In the genomic region with DNA sequence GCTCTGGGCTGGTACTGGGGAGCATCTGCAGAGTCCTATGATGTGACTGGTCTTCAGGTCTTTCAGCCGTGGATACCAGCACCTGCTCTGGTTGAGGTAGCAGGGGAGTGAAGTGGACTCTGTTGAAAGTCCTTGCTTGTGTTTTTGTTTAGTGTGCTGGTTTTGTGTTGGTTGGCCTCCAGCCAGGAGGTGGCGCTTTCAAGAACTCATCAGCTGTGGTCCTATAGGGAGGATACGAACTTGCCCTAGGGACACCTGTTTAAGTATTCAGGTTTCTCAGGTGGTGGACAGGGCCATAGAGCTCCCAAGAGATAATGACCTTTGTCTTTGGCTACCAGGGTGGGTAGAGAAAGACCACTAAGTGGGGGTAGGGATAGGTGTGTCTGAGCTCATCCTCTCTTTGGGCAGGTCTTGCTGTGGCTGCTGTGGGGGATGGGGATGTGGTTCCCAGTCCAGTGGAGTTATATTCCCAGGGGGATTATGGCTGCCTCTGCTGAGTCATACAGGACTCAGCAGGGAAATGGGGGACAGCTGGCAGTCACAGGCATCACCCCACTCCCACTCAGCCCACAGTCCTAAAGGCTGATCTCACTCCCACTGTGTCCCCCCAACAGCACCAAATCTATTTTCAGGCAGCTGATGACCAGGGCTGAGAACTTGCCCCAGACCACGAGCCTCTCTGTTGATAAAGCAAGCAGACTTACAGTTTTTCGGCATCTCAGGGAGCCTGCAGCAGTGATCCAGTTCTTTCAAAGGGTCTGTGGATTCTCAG, we compare ENCODE assay signal across 28 cellular contexts. TPM values are rescaled to one million over a fixed set of nuclear protein-coding genes. Genes with fewer than 3 reads are reported as not detected.
DNase-seq lines count a peak whose midpoint lies in the region; ATAC-seq, FAIRE-seq and TF ChIP-seq lines count a peak whose summit lies in the region.
"Had no signal": no experiment of that assay in that cellular context is flagged by ENCODE, and none has a peak within 500 bp of the region (broad histone marks: within the 10 kb centered on the region; RNA-seq: fewer than 3 reads in every experiment).

No MANE protein-coding gene starts in this region.

- no peaks in the 10 kb centered on the region for H3K36me3 ChIP-seq in BE2C
- no peaks in the 10 kb centered on the region for H3K36me3 ChIP-seq in GM12878 (ENCODE audit: control insufficient read depth in 2 of 2, insufficient read depth in 2 of 2, low read length in 1 of 2)
- H3K36me3 ChIP-seq: heart right ventricle, tibial nerve had no signal

- H3K4me1 ChIP-seq in BE2C (no peaks in the 10 kb centered on the region), GM12878 (ENCODE audit: control insufficient read depth, insufficient read depth, low read length) (no peaks in the 10 kb centered on the region)
- H3K4me1 ChIP-seq: tibial nerve had no signal

- H3K27ac ChIP-seq in GM12878 (ENCODE audit: control insufficient read depth, insufficient read depth), result no peak overlapping the region
- H3K27ac ChIP-seq: heart right ventricle, tibial nerve had no signal

- peaks cover 24% of the 10 kb centered on the region for H3K27me3 Mint-ChIP-seq in activated CD4-positive, alpha-beta memory T cell treated with anti-CD3 and anti-CD28 coated beads for 36 hours

- TF ChIP-seq EP300 in GM12878 (IDR thresholded peaks at IDR 0.05; ENCODE audit: borderline replicate concordance in 1 of 2, control insufficient read depth in 1 of 2, low read depth in 2 of 2, low read length in 2 of 2), result no peak

- CTCF ChIA-PET in GM12878 (lab: Yijun Ruan, JAX), result interaction anchor here (0.6 to 10.2 kb wide), 15 partner anchors 8 to 689 kb away, joined by 3 to 98 read pairs (median 4); no protein-coding TSS in a partner anchor
- CTCF ChIA-PET in activated CD4-positive, alpha-beta memory T cell treated with anti-CD3 and anti-CD28 coated beads for 36 hours (lab: Charles Lee), result interaction anchor here (0.9 to 4.6 kb wide), 3 partner anchors 8 to 220 kb away, joined by 3 to 23 read pairs (median 3); no protein-coding TSS in a partner anchor

- H3K9me3 Mint-ChIP-seq in activated CD4-positive, alpha-beta memory T cell treated with anti-CD3 and anti-CD28 coated beads for 36 hours, result no peaks in the 10 kb centered on the region
- H3K9me3 Mint-ChIP-seq: activated CD4-positive, alpha-beta memory T cell treated with anti-CD3 and anti-CD28 coated beads, Interleukin-2, amount 10 ng/mL, durations not matched to agents 7 days and 5 days; activated T-cell treated with anti-CD3 and anti-CD28 coated beads, Interleukin-2, amount 50 U/mL, for 4 hours; immature natural killer cell had no signal

- SMC1A ChIA-PET in GM12878 (lab: Charles Lee; ENCODE audit: uncharacterized antibody, unreplicated experiment), result interaction anchor here (1.1 to 2.1 kb wide), 2 partner anchors 9 to 10 kb away, joined by 3 to 4 read pairs; no protein-coding TSS in a partner anchor

- in situ Hi-C loops in GM12878 (cut with MboI), result no loop called here

- H3K9me3 ChIP-seq in BE2C (no peaks in the 10 kb centered on the region), GM12878 (replicated peaks; ENCODE audit: control insufficient read depth, insufficient read depth, low read length) (no peaks in the 10 kb centered on the region)
- H3K9me3 ChIP-seq: heart right ventricle, tibial nerve had no signal

- TF ChIP-seq CTCF in BE2C (IDR thresholded peaks at IDR 0.05; ENCODE audit: low read depth, low read length) (peak; percentile 23; the same call in 1 of the 2 replicates), GM12872 (IDR thresholded peaks at IDR 0.05; ENCODE audit: insufficient read depth, low read depth, low read length) (peak; percentile 29; the same call in 1 of the 3 replicates), GM12878 (IDR thresholded peaks at IDR 0.05 in 2 of 3, conservative IDR thresholded peaks at IDR 0.05 in 1 of 3; ENCODE audit: control insufficient read depth in 2 of 3, extremely low read depth in 1 of 3, insufficient read depth in 1 of 3, low read depth in 3 of 3, low read length in 3 of 3) (peak in 2 of 3 experiments; percentile 20 to 27; a peak in 1 of 6 replicates)

- H3K27ac Mint-ChIP-seq in activated CD4-positive, alpha-beta memory T cell treated with anti-CD3 and anti-CD28 coated beads for 36 hours, result no peak overlapping the region
- H3K27ac Mint-ChIP-seq: activated CD4-positive, alpha-beta memory T cell treated with anti-CD3 and anti-CD28 coated beads, Interleukin-2, amount 10 ng/mL, durations not matched to agents 7 days and 5 days; immature natural killer cell; nephron progenitor cell had no signal

- POLR2A ChIA-PET in GM12878 (lab: Charles Lee), result no interaction called here
- POLR2A ChIA-PET in activated CD4-positive, alpha-beta memory T cell treated with anti-CD3 and anti-CD28 coated beads for 36 hours (lab: Charles Lee), result no interaction called here

- WGBS in GM12878 (ENCODE audit: insufficient coverage, insufficient replicate concordance, low lambda C conversion rate, missing lambda C conversion rate), result 39% methylated on average over 5 of the region's 5 CpGs

- no peak overlapping the region for H3K9ac ChIP-seq in GM12878 (ENCODE audit: control insufficient read depth, insufficient read depth, low read length)

- BruUV-seq in GM12878 (replicated peaks; lab: Mats Ljungman, UMichigan), result no TSS peak

- DNase-seq in BE2C (peak; percentile 25), NAMALWA (ENCODE audit: low spot score) (peak; percentile 38), GM12878 (ENCODE audit: low read depth, low spot score) (no peak), SKM-1 (lab: John Stamatoyannopoulos, UW; ENCODE audit: unreplicated experiment) (no peak), globus pallidus (ENCODE audit: low spot score) (no peak), NCI-H2227 treated with DMSO at 0.1 percent for 48 hours (lab: John Stamatoyannopoulos, UW) (no peak)
- no peak for DNase-seq in activated CD4-positive, alpha-beta memory T cell treated with anti-CD3 and anti-CD28 coated beads for 36 hours
- DNase-seq: activated CD4-positive, alpha-beta memory T cell treated with anti-CD3 and anti-CD28 coated beads, Interleukin-2, amount 10 ng/mL, durations not matched to agents 7 days and 5 days; activated naive CD4-positive, alpha-beta T cell treated with anti-CD3 and anti-CD28 coated beads, Interleukin-2, amount 50 U/mL, for 16 hours; activated T-cell treated with anti-CD3 and anti-CD28 coated beads, Interleukin-2, amount 50 U/mL, for 4 hours; anterior cingulate cortex; caudate nucleus; dermis blood vessel endothelial cell; DMS79 treated with DMSO at 0.1 percent for 48 hours; heart right ventricle; immature natural killer cell; left ventricle myocardium superior; NCI-H1436 treated with DMSO at 0.1 percent for 48 hours; NCI-H2171 treated with DMSO at 0.1 percent for 48 hours; NCI-H526 treated with DMSO at 0.1 percent for 48 hours; nephron progenitor cell; Right ventricle myocardium superior; stimulated activated CD4-positive, alpha-beta T cell treated with anti-CD3 and anti-CD28 coated beads, Interleukin-2, amount 100 ng/mL, for 24 hours; stimulated activated naive CD8-positive, alpha-beta T cell treated with anti-CD3 and anti-CD28 coated beads, Interleukin-15, Interleukin-2, amounts not matched to agents 100 U/mL and 50 U/mL, for 24 hours had no signal

- no peak for TF ChIP-seq POLR2A in GM12878 (IDR thresholded peaks at IDR 0.05; ENCODE audit: low read depth, low read length)

- TF ChIP-seq RAD21 in GM12878 (IDR thresholded peaks at IDR 0.05; ENCODE audit: insufficient read depth, low read depth, low read length), result no peak

- no peaks in the 10 kb centered on the region for H3K36me3 Mint-ChIP-seq in activated CD4-positive, alpha-beta memory T cell treated with anti-CD3 and anti-CD28 coated beads for 36 hours
- H3K36me3 Mint-ChIP-seq: immature natural killer cell had no signal

- FAIRE-seq in GM12878 (lab: Jason Lieb, UNC), result no peak
- FAIRE-seq: endothelial cell of umbilical vein had no signal

- H3K4me3 Mint-ChIP-seq in activated CD4-positive, alpha-beta memory T cell treated with anti-CD3 and anti-CD28 coated beads for 36 hours, result no peak overlapping the region
- H3K4me3 Mint-ChIP-seq: activated CD4-positive, alpha-beta memory T cell treated with anti-CD3 and anti-CD28 coated beads, Interleukin-2, amount 10 ng/mL, durations not matched to agents 7 days and 5 days; activated T-cell treated with anti-CD3 and anti-CD28 coated beads, Interleukin-2, amount 50 U/mL, for 4 hours; immature natural killer cell; nephron progenitor cell had no signal

- peak; percentile 30; the same call in 2 of the 3 replicates for ATAC-seq in GM12878
- ATAC-seq: activated T-cell treated with anti-CD3 and anti-CD28 coated beads, Interleukin-2, amount 50 U/mL, for 4 hours; heart right ventricle; left ventricle myocardium superior; stimulated activated naive CD8-positive, alpha-beta T cell treated with anti-CD3 and anti-CD28 coated beads, Interleukin-15, Interleukin-2, amounts not matched to agents 100 U/mL and 50 U/mL, for 24 hours had no signal

- H3K27me3 ChIP-seq in BE2C (no peaks in the 10 kb centered on the region), GM12878 (replicated peaks in 1 of 2; ENCODE audit: control insufficient read depth in 2 of 2, insufficient read depth in 2 of 2, low read length in 1 of 2) (no peaks in the 10 kb centered on the region)
- H3K27me3 ChIP-seq: tibial nerve had no signal

- RAD21 ChIA-PET in GM12878 (lab: Charles Lee; ENCODE audit: unreplicated experiment), result interaction anchor here (0.7 to 1.2 kb wide), 2 partner anchors 221 to 271 kb away, joined by 3 read pairs; no protein-coding TSS in a partner anchor

- H3K4me3 ChIP-seq in BE2C (ENCODE audit: low read depth, low read length) (no peak overlapping the region), GM12878 (no peak overlapping the region)
- H3K4me3 ChIP-seq: heart right ventricle, tibial nerve had no signal

- no peaks in the 10 kb centered on the region for H4K20me1 ChIP-seq in GM12878 (ENCODE audit: control insufficient read depth, insufficient read depth)

- H3K4me2 ChIP-seq in GM12878 (ENCODE audit: control insufficient read depth, insufficient read depth), result no peak overlapping the region

- no peak overlapping the region for H2AFZ ChIP-seq in GM12878 (ENCODE audit: control insufficient read depth, low read depth, low read length)

- H3K79me2 ChIP-seq in GM12878 (ENCODE audit: control insufficient read depth, insufficient read depth, low read length), result no peaks in the 10 kb centered on the region

- H3K4me1 Mint-ChIP-seq in activated CD4-positive, alpha-beta memory T cell treated with anti-CD3 and anti-CD28 coated beads for 36 hours (ENCODE audit: low read depth), result no peaks in the 10 kb centered on the region
- H3K4me1 Mint-ChIP-seq: activated CD4-positive, alpha-beta memory T cell treated with anti-CD3 and anti-CD28 coated beads, Interleukin-2, amount 10 ng/mL, durations not matched to agents 7 days and 5 days; immature natural killer cell; nephron progenitor cell had no signal

- intact Hi-C loops in GM12878 (cut with micrococcal nuclease; ENCODE audit: unreplicated experiment), result no loop called here
- intact Hi-C loops in activated CD4-positive, alpha-beta memory T cell treated with anti-CD3 and anti-CD28 coated beads for 36 hours (cut with micrococcal nuclease), result no loop called here

RNA-seq across cellular contexts. Expression of a gene that starts 24.1 kb away (rescaled TPM):
- polyA plus RNA-seq in BE2C (2012; ENCODE audit: insufficient read depth, insufficient read length, low read depth), result 14.8 TPM
- total RNA-seq in GM12878 (2013; cell fraction: nucleolus; rRNA removed), result 129 and 138 TPM in 2 replicates
- total RNA-seq in GM12878 (2014; rRNA removed), result 121 and 184 TPM in 2 replicates
- total RNA-seq in GM12878 (2014; rRNA removed; fragmentation: Illumina TruSeq; extraction: Trizol), result 110 and 118 TPM in 2 replicates
- 63.6 and 67.6 TPM in 2 replicates for total RNA-seq in GM12878 (2021)
- polyA plus RNA-seq in GM12878 (2011; ENCODE audit: low read depth), result 20.0 TPM
- 168 and 274 TPM in 2 replicates for polyA plus RNA-seq in GM12878 (2011; rRNA removed)
- 68.3 and 83.0 TPM in 2 replicates for polyA plus RNA-seq in GM12878 (2011; cell fraction: cytosol; rRNA removed)
- polyA plus RNA-seq in GM12878 (2011; cell fraction: nucleus; rRNA removed), result 44.5 and 47.6 TPM in 2 replicates
- 35.5 and 64.6 TPM in 2 replicates for polyA plus RNA-seq in GM12878 (2012)
- polyA plus RNA-seq in GM12878 (2014; fragmentation: Illumina TruSeq; extraction: Trizol), result 109 and 157 TPM in 2 replicates
- polyA plus RNA-seq in GM12878 (2014; fragmentation: Nextera tagmentation; extraction: Ambion mirVana), result 100 to 1,000 TPM; 101 to 136 TPM
- polyA plus RNA-seq in GM12878 (2014; rRNA removed), result 75.5 and 98.4 TPM in 2 replicates
- 10 to 100 TPM; 68.3 to 80.7 TPM for polyA plus RNA-seq in GM12878 (2016; fragmentation: Nextera tagmentation; extraction: Ambion mirVana)
- 77.1 and 79.8 TPM in 2 replicates for polyA minus RNA-seq in GM12878 (2011; rRNA and poly(A)+ RNA removed)
- polyA minus RNA-seq in GM12878 (2011; cell fraction: cytosol; rRNA and poly(A)+ RNA removed), result 47.7 and 48.8 TPM in 2 replicates
- 32.8 and 57.2 TPM in 2 replicates for polyA minus RNA-seq in GM12878 (2011; cell fraction: nucleus; rRNA and poly(A)+ RNA removed)
- 10 to 100 TPM; 63.7 to 67.1 TPM for total RNA-seq in activated CD4-positive, alpha-beta memory T cell treated with anti-CD3 and anti-CD28 coated beads for 36 hours

RNA-seq across cellular contexts. Expression of a gene that starts 27.3 kb away (rescaled TPM):
- polyA plus RNA-seq in BE2C (2012; ENCODE audit: insufficient read depth, insufficient read length, low read depth), result 4.1 TPM
- not detected in 2 replicates for total RNA-seq in GM12878 (2013; cell fraction: nucleolus; rRNA removed)
- not detected in 2 replicates for total RNA-seq in GM12878 (2014; rRNA removed)
- total RNA-seq in GM12878 (2014; rRNA removed; fragmentation: Illumina TruSeq; extraction: Trizol), result not detected in 2 replicates
- not detected in 2 replicates for total RNA-seq in GM12878 (2021)
- polyA plus RNA-seq in GM12878 (2011; ENCODE audit: low read depth), result not detected
- not detected in 2 replicates for polyA plus RNA-seq in GM12878 (2011; rRNA removed)
- polyA plus RNA-seq in GM12878 (2011; cell fraction: cytosol; rRNA removed), result not detected in 2 replicates
- polyA plus RNA-seq in GM12878 (2011; cell fraction: nucleus; rRNA removed), result not detected in 2 replicates
- polyA plus RNA-seq in GM12878 (2012), result 0.06 TPM in 1 of 2 replicates, not detected in the other
- not detected in 2 replicates for polyA plus RNA-seq in GM12878 (2014; fragmentation: Illumina TruSeq; extraction: Trizol)
- polyA plus RNA-seq in GM12878 (2014; fragmentation: Nextera tagmentation; extraction: Ambion mirVana), result under 1 TPM in 1 of 2 experiments, not detected in 1; 0.05 TPM
- polyA plus RNA-seq in GM12878 (2014; rRNA removed), result not detected in 2 replicates
- under 1 TPM in 1 of 2 experiments, not detected in 1; 0.14 TPM for polyA plus RNA-seq in GM12878 (2016; fragmentation: Nextera tagmentation; extraction: Ambion mirVana)
- polyA minus RNA-seq in GM12878 (2011; rRNA and poly(A)+ RNA removed), result 0.05 TPM in 1 of 2 replicates, not detected in the other
- polyA minus RNA-seq in GM12878 (2011; cell fraction: cytosol; rRNA and poly(A)+ RNA removed), result not detected in 2 replicates
- not detected in 2 replicates for polyA minus RNA-seq in GM12878 (2011; cell fraction: nucleus; rRNA and poly(A)+ RNA removed)
- not detected for total RNA-seq in activated CD4-positive, alpha-beta memory T cell treated with anti-CD3 and anti-CD28 coated beads for 36 hours
- total RNA-seq: activated CD4-positive, alpha-beta memory T cell treated with anti-CD3 and anti-CD28 coated beads, Interleukin-2, amount 10 ng/mL, durations not matched to agents 7 days and 5 days; T-helper 1 cell treated with Interleukin-12 subunit alpha and Interleukin-12 subunit beta and Interleukin-4 antibody, amounts not matched to agents 30 ng/mL and 1 ng/mL, for 36 hours had no signal
- polyA plus RNA-seq: immature natural killer cell had no signal

Comparison
In these comparisons a context has a peak if more than half of its experiments do, and no peak if none do; other contexts are left out.
1. DNase-seq: peak in BE2C (single experiment) and NAMALWA (single experiment); none in GM12878 (single experiment), SKM-1 (single experiment), activated CD4-positive, alpha-beta memory T cell treated with anti-CD3 and anti-CD28 coated beads for 36 hours (single experiment), globus pallidus (single experiment) and NCI-H2227 treated with DMSO at 0.1 percent for 48 hours (single experiment).
2. Peak in every context shown above with its lines, with median percentiles within 50 percentile points of each other: CTCF ChIP-seq.